In the genomic region with DNA sequence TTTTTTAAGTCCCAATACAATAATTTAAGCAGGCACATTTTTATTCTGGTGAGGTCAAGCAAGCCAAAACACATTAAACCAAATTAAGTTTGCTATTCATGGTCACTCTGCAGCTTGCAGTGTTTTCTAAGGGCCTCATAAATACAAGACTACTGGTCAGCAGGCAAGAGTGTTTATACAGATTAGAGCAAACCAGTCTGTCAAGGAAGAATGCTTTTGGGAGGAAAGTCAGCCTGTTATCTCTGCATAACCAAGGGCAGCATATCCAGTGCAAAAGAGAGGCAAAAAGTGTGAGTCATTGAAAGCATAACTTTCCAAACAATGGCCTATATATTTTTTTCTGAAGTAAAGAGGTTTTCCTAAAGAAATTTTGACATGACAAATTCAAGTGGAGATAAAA, we compare ENCODE assay signal across 10 cellular contexts. TPM values are rescaled to one million over a fixed set of nuclear protein-coding genes. Genes with fewer than 3 reads are reported as not detected.
DNase-seq lines count a peak whose midpoint lies in the region; ATAC-seq and TF ChIP-seq lines count a peak whose summit lies in the region.
"Had no signal": no experiment of that assay in that cellular context is flagged by ENCODE, and none has a peak within 500 bp of the region (broad histone marks: within the 10 kb centered on the region; RNA-seq: fewer than 3 reads in every experiment).

No MANE protein-coding gene starts in this region.

- intact Hi-C loops in left colon (cut with DNase I, micrococcal nuclease), result loop anchor here in 1 of 2 donors (10.0 kb wide), 1 partner anchor 62 kb away; no protein-coding TSS in a partner anchor

- H3K4me1 Mint-ChIP-seq in endodermal cell (peaks cover 87% of the 10 kb centered on the region), H9 (peaks cover 81 to 92% of the 10 kb centered on the region in 2 experiments)
- H3K4me1 Mint-ChIP-seq: CD14-positive monocyte had no signal

- H2BK15ac ChIP-seq in H9 (ENCODE audit: low read depth, low read length), result no peak overlapping the region

- H3K18ac ChIP-seq in H9 (ENCODE audit: insufficient read length, low read depth, low read length), result no peak overlapping the region

- H4K20me1 ChIP-seq in H9 (ENCODE audit: control insufficient read depth, insufficient read depth, insufficient read length), result no peaks in the 10 kb centered on the region

- H3K36me3 Mint-ChIP-seq in endodermal cell (ENCODE audit: low read depth), result peaks cover 5% of the 10 kb centered on the region
- peaks cover 2 to 22% (median 2%) of the 10 kb centered on the region in 3 experiments; a peak in 6 of 7 replicates for H3K36me3 Mint-ChIP-seq in H9 (ENCODE audit: insufficient read depth in 1 of 3, low read depth in 3 of 3)
- H3K36me3 Mint-ChIP-seq: CD14-positive monocyte had no signal

- H2AK5ac ChIP-seq in H9 (ENCODE audit: insufficient read length, low read length), result no peak overlapping the region

- H3K9me3 Mint-ChIP-seq in endodermal cell (no peaks in the 10 kb centered on the region), H9 (no peaks in the 10 kb centered on the region)
- H3K9me3 Mint-ChIP-seq: CD14-positive monocyte had no signal

- H4K5ac ChIP-seq in H9 (ENCODE audit: insufficient read length, low read depth, low read length), result no peak overlapping the region

- H2BK120ac ChIP-seq in H9 (ENCODE audit: low read depth, low read length, poor library complexity, severe bottlenecking), result no peak overlapping the region

- H3K4me1 ChIP-seq in endodermal cell (ENCODE audit: control insufficient read depth, insufficient read depth, low read length) (peaks cover 28% of the 10 kb centered on the region), mesodermal cell (ENCODE audit: control insufficient read depth, insufficient read depth, low read length, poor library complexity, severe bottlenecking) (peaks cover 88% of the 10 kb centered on the region), H9 (ENCODE audit: insufficient read depth, low read length) (peaks cover 17% of the 10 kb centered on the region)

- no peak overlapping the region for H3T11ph ChIP-seq in H9 (ENCODE audit: low read length)

- DNase-seq in AG04450 (ENCODE audit: low read depth, low spot score), result peak; percentile 60
- peak; percentile 78 for DNase-seq in LNCaP clone FGC (ENCODE audit: low read depth)
- no peak for DNase-seq in endodermal cell
- DNase-seq in left colon, result no peak
- no peak for DNase-seq in H9
- DNase-seq: NCI-H2029 had no signal

- H3K14ac ChIP-seq in H9 (ENCODE audit: insufficient read depth, low read length), result no peak overlapping the region

- H3K36me3 ChIP-seq in endodermal cell (ENCODE audit: control insufficient read depth, insufficient read depth, low read length), result peaks cover 31% of the 10 kb centered on the region
- no peaks in the 10 kb centered on the region for H3K36me3 ChIP-seq in mesodermal cell (ENCODE audit: control insufficient read depth, insufficient read depth, low read length)

- H3K4me3 ChIP-seq in AG04450 (ENCODE audit: low read depth, low read length), result no peak overlapping the region
- H3K4me3 ChIP-seq in LNCaP clone FGC (ENCODE audit: low read depth, low read length), result no peak overlapping the region
- H3K4me3 ChIP-seq in endodermal cell (ENCODE audit: low read length), result peak overlapping the region; percentile 53
- no peak overlapping the region for H3K4me3 ChIP-seq in mesodermal cell (ENCODE audit: extremely low read depth, insufficient read depth, low read length, poor library complexity, severe bottlenecking)

- H3K9me3 ChIP-seq in AG04450 (ENCODE audit: control insufficient read depth, insufficient read depth, low read length) (no peaks in the 10 kb centered on the region), endodermal cell (ENCODE audit: control insufficient read depth, low read length) (no peaks in the 10 kb centered on the region), mesodermal cell (ENCODE audit: control insufficient read depth, low read length) (no peaks in the 10 kb centered on the region), H9 (ENCODE audit: control insufficient read depth, low read depth, low read length) (no peaks in the 10 kb centered on the region)

- TF ChIP-seq CTCF in AG04450 (IDR thresholded peaks at IDR 0.05; ENCODE audit: low read depth, low read length) (no peak), LNCaP clone FGC (IDR thresholded peaks at IDR 0.05; ENCODE audit: control insufficient read depth, extremely low read depth, insufficient read depth) (no peak), endodermal cell (conservative IDR thresholded peaks at IDR 0.05) (no peak), H9 (conservative IDR thresholded peaks at IDR 0.05) (no peak)

- H3K79me2 ChIP-seq in H9 (ENCODE audit: insufficient read depth, low read length), result no peaks in the 10 kb centered on the region; the same call in 1 of the 2 replicates

- no peak overlapping the region for H3K4me2 ChIP-seq in H9 (ENCODE audit: insufficient read depth, insufficient read length, low read length)

- no peak overlapping the region for H2BK5ac ChIP-seq in H9 (ENCODE audit: insufficient read length, low read length)

- H3K23me2 ChIP-seq in H9 (ENCODE audit: insufficient read length, low read depth, low read length, poor library complexity, severe bottlenecking), result no peaks in the 10 kb centered on the region

- no peak overlapping the region for H3K56ac ChIP-seq in H9 (ENCODE audit: insufficient read length, low read depth, low read length)

- no peak overlapping the region for H2BK20ac ChIP-seq in H9 (ENCODE audit: low read depth, low read length, poor library complexity, severe bottlenecking)

- peaks cover 3% of the 10 kb centered on the region for H3K27me3 ChIP-seq in AG04450 (ENCODE audit: control insufficient read depth, insufficient read depth, low read length)
- H3K27me3 ChIP-seq in endodermal cell (ENCODE audit: control insufficient read depth, insufficient read depth, low read length, poor library complexity, severe bottlenecking), result no peaks in the 10 kb centered on the region
- H3K27me3 ChIP-seq in H9 (ENCODE audit: insufficient read depth, low read length), result no peaks in the 10 kb centered on the region

- no peak overlapping the region for H3K23ac ChIP-seq in H9 (ENCODE audit: insufficient read length, low read depth, low read length)

- H3K27ac Mint-ChIP-seq in endodermal cell (no peak overlapping the region), H9 (peak overlapping the region in 1 of 3 experiments; percentile 91; a peak in 3 of 7 replicates)
- H3K27ac Mint-ChIP-seq: CD14-positive monocyte had no signal

- H3K4ac ChIP-seq in H9 (ENCODE audit: low read depth, low read length), result no peak overlapping the region

- CTCF ChIA-PET in AG04450 (lab: Charles Lee), result no interaction called here

- POLR2A ChIA-PET in AG04450 (lab: Yijun Ruan, JAX), result no interaction called here

- no peak overlapping the region for H3K9ac ChIP-seq in endodermal cell (ENCODE audit: extremely low read depth, low read length, poor library complexity, severe bottlenecking)
- H3K9ac ChIP-seq in H9 (ENCODE audit: extremely low read depth, insufficient read length, low read length), result no peak overlapping the region

- no peak overlapping the region for H2AFZ ChIP-seq in H9 (ENCODE audit: low read length)

- H4K8ac ChIP-seq in H9 (replicated peaks; ENCODE audit: insufficient read length, low read depth, low read length), result no peak overlapping the region

- H3K27ac ChIP-seq in AG04450 (ENCODE audit: low read depth, low read length) (no peak overlapping the region), endodermal cell (ENCODE audit: low read depth, low read length) (peak overlapping the region; percentile 72), mesodermal cell (ENCODE audit: low read depth, low read length, severe bottlenecking) (peak overlapping the region; percentile 79), H9 (ENCODE audit: insufficient read length, low read depth, low read length) (no peak overlapping the region)

- no peak overlapping the region for H2BK12ac ChIP-seq in H9 (ENCODE audit: insufficient read length, low read depth, low read length)

- ATAC-seq in GM21526 (IDR thresholded peaks at IDR 0.05; ENCODE audit: low FRiP score, unreplicated experiment) (no peak), left colon (no peak), HG02973 (IDR thresholded peaks at IDR 0.05; ENCODE audit: unreplicated experiment) (no peak)

- H3K27me3 Mint-ChIP-seq in endodermal cell (ENCODE audit: insufficient read depth), result peaks cover 7% of the 10 kb centered on the region
- H3K27me3 Mint-ChIP-seq in H9 (ENCODE audit: low read depth), result no peaks in the 10 kb centered on the region

- H3K79me1 ChIP-seq in H9 (ENCODE audit: insufficient read depth, low read depth, low read length, poor library complexity, severe bottlenecking), result no peaks in the 10 kb centered on the region

- no peak overlapping the region for H3K4me3 Mint-ChIP-seq in endodermal cell
- H3K4me3 Mint-ChIP-seq in H9, result no peak overlapping the region
- H3K4me3 Mint-ChIP-seq: CD14-positive monocyte had no signal

- H4K91ac ChIP-seq in H9 (ENCODE audit: insufficient read length, low read depth, low read length), result no peak overlapping the region

RNA-seq across cellular contexts. Expression of gene CCDC34, which starts 29.7 kb away (rescaled TPM):
- polyA plus RNA-seq in AG04450 (2011; rRNA removed), result 3.1 and 3.9 TPM in 2 replicates
- polyA minus RNA-seq in AG04450 (2011; rRNA and poly(A)+ RNA removed), result 0.83 and 1.4 TPM in 2 replicates
- total RNA-seq in endodermal cell (10 to 100 TPM; 26.2 to 38.1 TPM), left colon (1 to 10 TPM; 7.7 to 9.2 TPM), H9 (2021) (24.5 and 25.2 TPM in 2 replicates)
- 33.4 TPM for polyA plus RNA-seq in endodermal cell (2013, experiment 1 of 2)
- 34.7 TPM for polyA plus RNA-seq in endodermal cell (2013, experiment 2 of 2)
- 25.3 TPM for polyA plus RNA-seq in mesodermal cell (2013, experiment 1 of 2)
- polyA plus RNA-seq in mesodermal cell (2013, experiment 2 of 2), result 42.7 TPM

Comparison
In these comparisons a context has a peak if more than half of its experiments do, and no peak if none do; other contexts are left out.
1. DNase-seq: peak in AG04450 (single experiment) and LNCaP clone FGC (single experiment); none in endodermal cell (single experiment), left colon (0 of 2) and H9 (single experiment).
2. H3K27ac ChIP-seq: peak in endodermal cell (single experiment) and mesodermal cell (single experiment); none in AG04450 (single experiment) and H9 (single experiment).